ENCODE assay signal across 19 cellular contexts in genomic region chr3:46468758-46469600, GRCh38. TPM values are rescaled to one million over a fixed set of nuclear protein-coding genes. Genes with fewer than 3 reads are reported as not detected.
"Had no signal": no experiment of that assay in that cellular context is flagged by ENCODE, and none has a peak within 500 bp of the region (broad histone marks: within the 10 kb centered on the region; RNA-seq: fewer than 3 reads in every experiment).

No MANE protein-coding gene starts in this region.

- H3K4me1 ChIP-seq: adrenal gland, SJSA1 had no signal

- H3K4me1 Mint-ChIP-seq: natural killer cell had no signal

- H3K36me3 Mint-ChIP-seq: natural killer cell had no signal

- ATAC-seq: natural killer cell had no signal

- H3K27me3 ChIP-seq: right lobe of liver, SJSA1 had no signal

- H3K9me3 Mint-ChIP-seq: activated T-helper 2 cell treated with anti-CD3 and anti-CD28 coated beads, Interferon-gamma antibody, Interleukin-2, Interleukin-4, amounts not matched to agents 10 μg/mL and 5 μg/mL and 100 μg/mL, durations not matched to agents 14 hours and 24 hours and 36 hours had no signal

- H3K27ac Mint-ChIP-seq: activated T-helper 2 cell treated with anti-CD3 and anti-CD28 coated beads, Interferon-gamma antibody, Interleukin-2, Interleukin-4, amounts not matched to agents 10 μg/mL and 5 μg/mL and 100 μg/mL, durations not matched to agents 14 hours and 24 hours and 36 hours; natural killer cell had no signal

- H3K9me3 ChIP-seq: adrenal gland, right lobe of liver, SJSA1, thoracic aorta had no signal

- H3K36me3 ChIP-seq: adrenal gland, right lobe of liver, SJSA1, spleen, thoracic aorta had no signal

- H3K4me3 ChIP-seq: adrenal gland, right lobe of liver, SJSA1, spleen, thoracic aorta had no signal

- DNase-seq: activated CD4-positive, alpha-beta T cell treated with anti-CD3 and anti-CD28 coated beads for 48 hours; activated naive CD4-positive, alpha-beta T cell treated with anti-CD3 and anti-CD28 coated beads, Interleukin-2, amount 50 U/mL, for 16 hours; central memory CD4-positive, alpha-beta T cell; cortex of kidney; effector memory CD4-positive, alpha-beta T cell; foreskin melanocyte; left cardiac atrium; natural killer cell; posterior cingulate gyrus; spleen; T-helper 2 cell had no signal

- H3K27ac ChIP-seq: adrenal gland, right lobe of liver, SJSA1, thoracic aorta had no signal

- H3K4me3 Mint-ChIP-seq: natural killer cell had no signal

RNA-seq across cellular contexts. Expression of gene LTF, which starts 4.3 kb away (rescaled TPM):
- total RNA-seq: activated T-helper 2 cell treated with anti-CD3 and anti-CD28 coated beads, Interferon-gamma antibody, Interleukin-2, Interleukin-4, amounts not matched to agents 10 μg/mL and 5 μg/mL and 100 μg/mL, durations not matched to agents 14 hours and 24 hours and 36 hours; fibroblast of lung had no signal

RNA-seq across cellular contexts. Expression of gene RTP3, which starts 28.8 kb away (rescaled TPM):
- total RNA-seq: activated T-helper 2 cell treated with anti-CD3 and anti-CD28 coated beads, Interferon-gamma antibody, Interleukin-2, Interleukin-4, amounts not matched to agents 10 μg/mL and 5 μg/mL and 100 μg/mL, durations not matched to agents 14 hours and 24 hours and 36 hours; adrenal gland; fibroblast of lung; left cardiac atrium; lung microvascular endothelial cell; natural killer cell; SJSA1; spleen; thoracic aorta; ureter had no signal
